8 cellular contexts compared by ENCODE assay signal in the genomic region with DNA sequence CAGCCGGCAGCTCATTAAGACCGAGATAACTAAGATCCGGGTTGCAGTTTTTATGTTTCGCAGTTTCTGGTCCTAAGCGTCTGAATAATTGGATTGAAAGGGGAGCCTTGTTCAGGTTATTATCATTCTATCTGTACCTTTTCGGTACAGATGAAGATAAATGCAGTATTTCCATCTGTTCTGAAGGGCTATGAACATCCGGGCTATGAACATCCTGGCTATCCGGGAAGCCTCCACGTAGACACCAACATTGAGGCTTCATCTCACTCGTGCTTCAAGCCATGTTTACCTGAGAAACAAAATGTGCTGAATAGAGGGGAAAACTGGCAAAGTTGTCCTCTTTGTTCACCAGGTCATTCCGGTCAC. TPM values are rescaled to one million over a fixed set of nuclear protein-coding genes. Genes with fewer than 3 reads are reported as not detected.
A peak's percentile ranks its signal among the peaks of the same experiment; 100 is the strongest.
DNase-seq lines count a peak whose midpoint lies in the region; ATAC-seq and TF ChIP-seq lines count a peak whose summit lies in the region.

No MANE protein-coding gene starts in this region.

- DNase-seq in heart left ventricle: no peak
- DNase-seq in Right ventricle myocardium superior: no peak
- no peak for DNase-seq in WERI-Rb-1
- no peak for DNase-seq in stomach
- no peak for DNase-seq in GM10248 (ENCODE audit: extremely low spot score)
- DNase-seq in DMS 273 treated with DMSO at 0.1 percent for 48 hours (lab: John Stamatoyannopoulos, UW): no peak

- TF ChIP-seq POLR2A in heart left ventricle (IDR thresholded peaks at IDR 0.05): no peak
- TF ChIP-seq POLR2A in stomach (IDR thresholded peaks at IDR 0.05): no peak

- H3K4me3 ChIP-seq in heart left ventricle (peak overlapping the region; percentile 80 to 99 (median 90)), WERI-Rb-1 (ENCODE audit: low read depth, low read length) (peak overlapping the region; percentile 67), iPS-15b (ENCODE audit: low read depth, low read length) (peak overlapping the region; percentile 24), stomach (peak overlapping the region; percentile 85 to 92 (median 92))

- H3K9ac ChIP-seq in iPS-15b (ENCODE audit: low read depth, low read length): no peak overlapping the region

- TF ChIP-seq CTCF in heart left ventricle (IDR thresholded peaks at IDR 0.05): peak in 5 of 12 donors; percentile 7 to 20 (median 15)
- no peak for TF ChIP-seq CTCF in WERI-Rb-1 (IDR thresholded peaks at IDR 0.05; ENCODE audit: low read depth, low read length)
- peak in 2 of 7 experiments; percentile 3 to 42 for TF ChIP-seq CTCF in stomach (IDR thresholded peaks at IDR 0.05)
- no peak for TF ChIP-seq CTCF in GM10248 (IDR thresholded peaks at IDR 0.05; ENCODE audit: control extremely low read depth, extremely low read depth, low read depth, missing control alignments)

- H3K9me3 ChIP-seq in heart left ventricle (no peaks in the 10 kb centered on the region), WERI-Rb-1 (ENCODE audit: severe bottlenecking) (no peaks in the 10 kb centered on the region), iPS-15b (ENCODE audit: control insufficient read depth, insufficient read depth, low read length) (no peaks in the 10 kb centered on the region), stomach (no peaks in the 10 kb centered on the region)

- ATAC-seq in heart left ventricle: peak in 1 of 4 donors; percentile 1
- ATAC-seq in Right ventricle myocardium superior (ENCODE audit: poor library complexity): no peak
- peak; percentile 10 for ATAC-seq in HG03108 (IDR thresholded peaks at IDR 0.05; ENCODE audit: unreplicated experiment)

- no peak for TF ChIP-seq EP300 in stomach (IDR thresholded peaks at IDR 0.05)

- POLR2A ChIA-PET in GM10248 (lab: Yijun Ruan, JAX): no interaction called here

- peak overlapping the region in 11 of 12 donors; percentile 58 to 96 (median 92) for H3K27ac ChIP-seq in heart left ventricle
- H3K27ac ChIP-seq in WERI-Rb-1: peak overlapping the region; percentile 99
- H3K27ac ChIP-seq in stomach: peak overlapping the region; percentile 10 to 98 (median 92)

- CTCF ChIA-PET in GM10248 (lab: Yijun Ruan, JAX): interaction anchor here (0.7 to 9.3 kb wide), 25 partner anchors 11 to 387 kb away, joined by 3 to 96 read pairs (median 4); no protein-coding TSS in a partner anchor

- H3K27me3 ChIP-seq in heart left ventricle (no peaks in the 10 kb centered on the region), WERI-Rb-1 (ENCODE audit: insufficient read depth, low read depth, severe bottlenecking) (no peaks in the 10 kb centered on the region), iPS-15b (ENCODE audit: control insufficient read depth, insufficient read depth, low read length) (no peaks in the 10 kb centered on the region), stomach (no peaks in the 10 kb centered on the region)

- WGBS in heart left ventricle, 4 donors: 8 to 13% (median 10%) methylated on average over 11 of the region's 11 CpGs
- 3 to 8% (median 4%) methylated on average over 10 to 11 of the region's 11 CpGs for WGBS in stomach, 5 donors

- intact Hi-C loops in heart left ventricle (cut with DNase I): loop anchor here in 8 of 10 donors (1.0 to 10.0 kb wide), 9 partner anchors 41 to 174 kb away; a partner anchor contains a TSS
- intact Hi-C loops in Right ventricle myocardium superior (cut with DNase I): loop anchor here (5.0 kb wide), 1 partner anchor 176 kb away; no protein-coding TSS in a partner anchor
- intact Hi-C loops in stomach (cut with DNase I; ENCODE audit: low total_unique reads): loop anchor here (5.0 kb wide), 1 partner anchor 171 kb away; no protein-coding TSS in a partner anchor

- H3K36me3 ChIP-seq in heart left ventricle: no peaks in the 10 kb centered on the region
- peaks cover 3% of the 10 kb centered on the region; the same call in 1 of the 2 replicates for H3K36me3 ChIP-seq in WERI-Rb-1
- H3K36me3 ChIP-seq in iPS-15b (ENCODE audit: control insufficient read depth, insufficient read depth, low read length): no peaks in the 10 kb centered on the region
- H3K36me3 ChIP-seq in stomach: no peaks in the 10 kb centered on the region

- peaks cover 0 to 40% (median 22%) of the 10 kb centered on the region in 12 donors for H3K4me1 ChIP-seq in heart left ventricle
- peaks cover 13% of the 10 kb centered on the region for H3K4me1 ChIP-seq in iPS-15b (ENCODE audit: control insufficient read depth, insufficient read depth, low read length)
- H3K4me1 ChIP-seq in stomach: peaks cover 19 to 53% (median 46%) of the 10 kb centered on the region in 4 donors

RNA-seq across cellular contexts. Expression of a gene that starts 0.4 kb away (rescaled TPM):
- 10 to 100 TPM; 35.2 to 48.2 (median 38.3) TPM for total RNA-seq in heart left ventricle
- polyA plus RNA-seq in heart left ventricle: 10 to 100 TPM; 16.3 to 65.8 TPM
- 31.0 TPM for total RNA-seq in Right ventricle myocardium superior
- total RNA-seq in stomach: 10 to 100 TPM; 40.8 to 85.4 (median 43.8) TPM
- 10 to 100 TPM; 11.8 to 39.4 (median 31.2) TPM for polyA plus RNA-seq in stomach

RNA-seq across cellular contexts. Expression of a gene that starts 40.1 kb away (rescaled TPM):
- total RNA-seq in heart left ventricle (10 to 100 TPM in 1 of 9 donors, 1 to 10 TPM in 8; 3.2 to 26.3 (median 7.6) TPM), Right ventricle myocardium superior (6.6 TPM), stomach (10 to 100 TPM in 3 of 5 donors, not detected in 2; 16.2 to 35.0 (median 18.3) TPM)
- polyA plus RNA-seq in heart left ventricle (10 to 100 TPM in 1 of 2 donors, 1 to 10 TPM in 1; 8.5 to 24.4 TPM), stomach (10 to 100 TPM; 46.3 to 99.9 (median 85.0) TPM)

Comparison
In these comparisons a context has a peak if more than half of its experiments do, and no peak if none do; other contexts are left out.
1. H3K4me3 ChIP-seq: peak in every context shown above with its lines; median percentile 92 in stomach; 90 in heart left ventricle; 67 in WERI-Rb-1; 24 in iPS-15b.